In the genomic region with DNA sequence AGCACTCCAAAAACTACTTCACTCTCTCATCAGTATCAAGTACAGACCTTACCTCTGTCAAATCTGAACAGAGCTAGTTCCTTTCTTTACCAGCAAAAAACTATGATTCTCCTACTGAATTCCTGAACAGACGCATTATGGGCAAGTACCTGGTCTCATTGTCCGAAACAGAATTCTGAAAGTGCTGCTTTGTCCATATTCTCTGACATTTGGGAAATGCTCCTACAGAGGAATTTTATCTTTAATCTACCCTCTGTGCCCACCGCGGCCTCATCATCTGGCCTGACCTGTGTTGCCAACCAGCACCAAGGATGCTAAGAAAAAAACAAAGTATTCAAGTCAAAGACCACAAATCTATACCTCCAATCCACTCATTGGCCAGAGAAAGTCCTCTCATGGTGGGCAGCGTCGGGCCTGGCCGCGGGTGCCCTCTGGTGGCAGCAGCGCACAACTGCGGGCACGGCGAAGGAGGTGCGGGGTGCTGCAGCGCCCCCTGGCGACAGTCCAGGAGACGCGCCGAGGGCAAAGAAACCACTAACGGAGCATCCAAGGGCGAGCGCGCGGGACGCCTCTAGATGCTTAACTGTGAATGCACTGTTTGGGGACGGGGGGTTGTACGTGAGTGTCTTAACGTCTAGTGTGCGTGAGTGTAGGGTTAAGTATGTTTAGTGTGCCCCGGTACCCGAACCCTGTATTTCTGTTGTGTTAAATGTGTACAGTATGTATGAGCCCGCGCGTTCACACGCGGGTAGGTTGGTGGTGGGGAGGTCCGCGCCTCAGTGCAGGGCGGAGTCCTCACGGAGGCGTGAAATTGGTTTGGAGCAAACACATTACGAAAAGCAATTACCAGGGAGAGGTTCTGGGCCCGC, we compare ENCODE assay signal across 1 cellular context.
A peak's percentile ranks its signal among the peaks of the same experiment; 100 is the strongest.
TF ChIP-seq lines count a peak whose summit lies in the region.

No MANE protein-coding gene starts in this region.

TF ChIP-seq in K562, 482 proteins besides CTCF, POLR2A, EP300 and RAD21 (continued from another document and continues in another):
- TF ChIP-seq, protein P1, sequence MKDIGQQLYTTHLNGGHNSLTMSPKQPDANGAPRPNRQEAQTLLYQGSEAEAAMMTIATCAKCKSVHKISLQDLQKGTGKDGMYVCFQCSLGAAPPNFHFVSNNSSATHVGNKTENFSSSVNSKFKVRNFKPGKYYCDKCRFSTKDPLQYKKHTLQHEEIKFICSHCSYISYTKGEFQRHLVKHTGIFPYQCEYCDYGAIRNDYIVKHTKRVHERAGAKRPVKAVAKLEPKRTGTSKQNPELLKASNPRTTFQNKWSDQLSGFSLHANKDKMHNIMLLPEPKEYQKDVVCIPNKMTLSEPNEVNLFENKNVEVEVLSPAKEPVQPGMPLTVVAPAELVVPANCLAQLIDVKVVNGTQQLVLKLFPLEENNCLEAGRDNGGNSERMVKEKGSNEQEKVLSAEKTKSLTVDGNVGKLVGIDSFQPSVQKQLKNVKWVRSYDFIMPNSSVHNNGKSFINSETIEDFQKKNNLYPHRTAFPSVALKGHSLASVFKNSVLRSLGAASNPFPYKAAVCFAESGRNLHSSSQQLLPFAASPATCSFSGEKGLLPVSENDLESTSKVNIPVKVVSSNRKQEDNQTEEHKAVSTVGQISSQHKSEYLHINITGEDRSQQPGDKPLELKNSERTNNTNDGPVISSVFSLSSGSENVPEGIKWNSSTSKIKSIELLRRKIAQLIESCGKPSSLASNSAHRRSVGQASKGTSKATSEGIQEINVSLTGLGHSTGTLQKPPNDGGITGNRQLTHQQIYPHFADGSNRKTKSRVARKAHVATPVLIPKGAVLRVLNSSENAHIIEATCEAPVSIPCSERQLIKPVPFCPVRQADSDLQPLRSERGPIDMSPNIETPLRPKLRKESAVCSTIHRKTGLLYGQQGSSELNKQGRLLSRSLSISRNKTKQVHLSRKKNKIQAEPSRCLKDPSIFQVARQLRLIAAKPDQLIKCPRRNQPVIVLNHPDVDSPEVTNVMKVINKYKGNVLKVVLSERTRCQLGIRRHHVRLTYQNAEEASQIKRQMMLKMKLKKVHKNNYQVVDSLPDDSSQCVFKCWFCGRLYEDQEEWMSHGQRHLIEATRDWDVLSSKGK (CRISPR knock-in tag; IDR thresholded peaks at IDR 0.05), result no peak
- TF ChIP-seq KDM2B (CRISPR knock-in tag; IDR thresholded peaks at IDR 0.05) (0 out of 2 replicates have a peak, but pooled peaks have one; percentile 69), ETV5 (CRISPR knock-in tag; IDR thresholded peaks at IDR 0.05; ENCODE audit: low read depth) (peak; percentile 70), NFATC3 (IDR thresholded peaks at IDR 0.05) (no peak), TEAD2 (tag; IDR thresholded peaks at IDR 0.05) (no peak), ZNF175 (CRISPR knock-in tag; IDR thresholded peaks at IDR 0.05; ENCODE audit: low read depth) (no peak), ZNF444 (CRISPR knock-in tag; IDR thresholded peaks at IDR 0.05) (no peak), NR2C2 (CRISPR knock-in tag; IDR thresholded peaks at IDR 0.05) (peak; percentile 27; the same call in 1 of the 2 replicates), NR2C2 (tag; IDR thresholded peaks at IDR 0.05) (no peak), IRF2 (CRISPR knock-in tag; IDR thresholded peaks at IDR 0.05) (no peak), NELFE (IDR thresholded peaks at IDR 0.05; ENCODE audit: insufficient read depth, insufficient read length) (no peak), RCOR1 (IDR thresholded peaks at IDR 0.05; ENCODE audit: borderline replicate concordance in 1 of 2, low read depth in 2 of 2, low read length in 2 of 2) (peak; percentile 67 to 92; a peak in 3 of 4 replicates), CTBP1 (IDR thresholded peaks at IDR 0.05; ENCODE audit: borderline replicate concordance) (peak; percentile 94; the same call in 1 of the 2 replicates), ETS2 (tag; IDR thresholded peaks at IDR 0.05; ENCODE audit: borderline replicate concordance, poor library complexity, severe bottlenecking) (no peak), TAF7 (tag; IDR thresholded peaks at IDR 0.05) (no peak), TAL1 (IDR thresholded peaks at IDR 0.05) (no peak), CBX8 (IDR thresholded peaks at IDR 0.05; ENCODE audit: borderline replicate concordance, extremely low read depth, low read depth, low read length, poor library complexity, severe bottlenecking) (no peak), PHB (CRISPR knock-in tag; IDR thresholded peaks at IDR 0.05) (no peak), C11orf30 (IDR thresholded peaks at IDR 0.05; ENCODE audit: low read depth) (no peak), MYC (IDR thresholded peaks at IDR 0.05; ENCODE audit: low read depth, low read length) (peak; percentile 67), MYC (CRISPR knock-in tag; IDR thresholded peaks at IDR 0.05; ENCODE audit: borderline replicate concordance, low read depth) (no peak)
- TF ChIP-seq, protein P2, sequence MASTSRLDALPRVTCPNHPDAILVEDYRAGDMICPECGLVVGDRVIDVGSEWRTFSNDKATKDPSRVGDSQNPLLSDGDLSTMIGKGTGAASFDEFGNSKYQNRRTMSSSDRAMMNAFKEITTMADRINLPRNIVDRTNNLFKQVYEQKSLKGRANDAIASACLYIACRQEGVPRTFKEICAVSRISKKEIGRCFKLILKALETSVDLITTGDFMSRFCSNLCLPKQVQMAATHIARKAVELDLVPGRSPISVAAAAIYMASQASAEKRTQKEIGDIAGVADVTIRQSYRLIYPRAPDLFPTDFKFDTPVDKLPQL (IDR thresholded peaks at IDR 0.05; ENCODE audit: extremely low read depth, insufficient read length), result no peak
- TF ChIP-seq, protein P3, sequence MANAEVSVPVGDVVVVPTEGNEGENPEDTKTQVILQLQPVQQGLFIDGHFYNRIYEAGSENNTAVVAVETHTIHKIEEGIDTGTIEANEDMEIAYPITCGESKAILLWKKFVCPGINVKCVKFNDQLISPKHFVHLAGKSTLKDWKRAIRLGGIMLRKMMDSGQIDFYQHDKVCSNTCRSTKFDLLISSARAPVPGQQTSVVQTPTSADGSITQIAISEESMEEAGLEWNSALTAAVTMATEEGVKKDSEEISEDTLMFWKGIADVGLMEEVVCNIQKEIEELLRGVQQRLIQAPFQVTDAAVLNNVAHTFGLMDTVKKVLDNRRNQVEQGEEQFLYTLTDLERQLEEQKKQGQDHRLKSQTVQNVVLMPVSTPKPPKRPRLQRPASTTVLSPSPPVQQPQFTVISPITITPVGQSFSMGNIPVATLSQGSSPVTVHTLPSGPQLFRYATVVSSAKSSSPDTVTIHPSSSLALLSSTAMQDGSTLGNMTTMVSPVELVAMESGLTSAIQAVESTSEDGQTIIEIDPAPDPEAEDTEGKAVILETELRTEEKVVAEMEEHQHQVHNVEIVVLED (CRISPR knock-in tag; IDR thresholded peaks at IDR 0.05), result 0 out of 2 replicates have a peak, but pooled peaks have one; percentile 17
- TF ChIP-seq, protein P4, sequence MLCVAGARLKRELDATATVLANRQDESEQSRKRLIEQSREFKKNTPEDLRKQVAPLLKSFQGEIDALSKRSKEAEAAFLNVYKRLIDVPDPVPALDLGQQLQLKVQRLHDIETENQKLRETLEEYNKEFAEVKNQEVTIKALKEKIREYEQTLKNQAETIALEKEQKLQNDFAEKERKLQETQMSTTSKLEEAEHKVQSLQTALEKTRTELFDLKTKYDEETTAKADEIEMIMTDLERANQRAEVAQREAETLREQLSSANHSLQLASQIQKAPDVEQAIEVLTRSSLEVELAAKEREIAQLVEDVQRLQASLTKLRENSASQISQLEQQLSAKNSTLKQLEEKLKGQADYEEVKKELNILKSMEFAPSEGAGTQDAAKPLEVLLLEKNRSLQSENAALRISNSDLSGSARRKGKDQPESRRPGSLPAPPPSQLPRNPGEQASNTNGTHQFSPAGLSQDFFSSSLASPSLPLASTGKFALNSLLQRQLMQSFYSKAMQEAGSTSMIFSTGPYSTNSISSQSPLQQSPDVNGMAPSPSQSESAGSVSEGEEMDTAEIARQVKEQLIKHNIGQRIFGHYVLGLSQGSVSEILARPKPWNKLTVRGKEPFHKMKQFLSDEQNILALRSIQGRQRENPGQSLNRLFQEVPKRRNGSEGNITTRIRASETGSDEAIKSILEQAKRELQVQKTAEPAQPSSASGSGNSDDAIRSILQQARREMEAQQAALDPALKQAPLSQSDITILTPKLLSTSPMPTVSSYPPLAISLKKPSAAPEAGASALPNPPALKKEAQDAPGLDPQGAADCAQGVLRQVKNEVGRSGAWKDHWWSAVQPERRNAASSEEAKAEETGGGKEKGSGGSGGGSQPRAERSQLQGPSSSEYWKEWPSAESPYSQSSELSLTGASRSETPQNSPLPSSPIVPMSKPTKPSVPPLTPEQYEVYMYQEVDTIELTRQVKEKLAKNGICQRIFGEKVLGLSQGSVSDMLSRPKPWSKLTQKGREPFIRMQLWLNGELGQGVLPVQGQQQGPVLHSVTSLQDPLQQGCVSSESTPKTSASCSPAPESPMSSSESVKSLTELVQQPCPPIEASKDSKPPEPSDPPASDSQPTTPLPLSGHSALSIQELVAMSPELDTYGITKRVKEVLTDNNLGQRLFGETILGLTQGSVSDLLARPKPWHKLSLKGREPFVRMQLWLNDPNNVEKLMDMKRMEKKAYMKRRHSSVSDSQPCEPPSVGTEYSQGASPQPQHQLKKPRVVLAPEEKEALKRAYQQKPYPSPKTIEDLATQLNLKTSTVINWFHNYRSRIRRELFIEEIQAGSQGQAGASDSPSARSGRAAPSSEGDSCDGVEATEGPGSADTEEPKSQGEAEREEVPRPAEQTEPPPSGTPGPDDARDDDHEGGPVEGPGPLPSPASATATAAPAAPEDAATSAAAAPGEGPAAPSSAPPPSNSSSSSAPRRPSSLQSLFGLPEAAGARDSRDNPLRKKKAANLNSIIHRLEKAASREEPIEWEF (CRISPR knock-in tag; IDR thresholded peaks at IDR 0.05), result no peak
- TF ChIP-seq, protein P5, sequence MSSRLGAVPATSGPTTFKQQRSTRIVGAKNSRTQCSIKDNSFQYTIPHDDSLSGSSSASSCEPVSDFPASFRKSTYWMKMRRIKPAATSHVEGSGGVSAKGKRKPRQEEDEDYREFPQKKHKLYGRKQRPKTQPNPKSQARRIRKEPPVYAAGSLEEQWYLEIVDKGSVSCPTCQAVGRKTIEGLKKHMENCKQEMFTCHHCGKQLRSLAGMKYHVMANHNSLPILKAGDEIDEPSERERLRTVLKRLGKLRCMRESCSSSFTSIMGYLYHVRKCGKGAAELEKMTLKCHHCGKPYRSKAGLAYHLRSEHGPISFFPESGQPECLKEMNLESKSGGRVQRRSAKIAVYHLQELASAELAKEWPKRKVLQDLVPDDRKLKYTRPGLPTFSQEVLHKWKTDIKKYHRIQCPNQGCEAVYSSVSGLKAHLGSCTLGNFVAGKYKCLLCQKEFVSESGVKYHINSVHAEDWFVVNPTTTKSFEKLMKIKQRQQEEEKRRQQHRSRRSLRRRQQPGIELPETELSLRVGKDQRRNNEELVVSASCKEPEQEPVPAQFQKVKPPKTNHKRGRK (tag; IDR thresholded peaks at IDR 0.05), result no peak
- TF ChIP-seq, protein P6, sequence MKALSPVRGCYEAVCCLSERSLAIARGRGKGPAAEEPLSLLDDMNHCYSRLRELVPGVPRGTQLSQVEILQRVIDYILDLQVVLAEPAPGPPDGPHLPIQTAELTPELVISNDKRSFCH (CRISPR knock-in tag; IDR thresholded peaks at IDR 0.05), result no peak
- TF ChIP-seq, protein P6 (tag; IDR thresholded peaks at IDR 0.05), result peak; percentile 68
- TF ChIP-seq, protein P7, sequence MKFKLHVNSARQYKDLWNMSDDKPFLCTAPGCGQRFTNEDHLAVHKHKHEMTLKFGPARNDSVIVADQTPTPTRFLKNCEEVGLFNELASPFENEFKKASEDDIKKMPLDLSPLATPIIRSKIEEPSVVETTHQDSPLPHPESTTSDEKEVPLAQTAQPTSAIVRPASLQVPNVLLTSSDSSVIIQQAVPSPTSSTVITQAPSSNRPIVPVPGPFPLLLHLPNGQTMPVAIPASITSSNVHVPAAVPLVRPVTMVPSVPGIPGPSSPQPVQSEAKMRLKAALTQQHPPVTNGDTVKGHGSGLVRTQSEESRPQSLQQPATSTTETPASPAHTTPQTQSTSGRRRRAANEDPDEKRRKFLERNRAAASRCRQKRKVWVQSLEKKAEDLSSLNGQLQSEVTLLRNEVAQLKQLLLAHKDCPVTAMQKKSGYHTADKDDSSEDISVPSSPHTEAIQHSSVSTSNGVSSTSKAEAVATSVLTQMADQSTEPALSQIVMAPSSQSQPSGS (CRISPR knock-in tag; IDR thresholded peaks at IDR 0.05), result no peak
- TF ChIP-seq, protein P8, sequence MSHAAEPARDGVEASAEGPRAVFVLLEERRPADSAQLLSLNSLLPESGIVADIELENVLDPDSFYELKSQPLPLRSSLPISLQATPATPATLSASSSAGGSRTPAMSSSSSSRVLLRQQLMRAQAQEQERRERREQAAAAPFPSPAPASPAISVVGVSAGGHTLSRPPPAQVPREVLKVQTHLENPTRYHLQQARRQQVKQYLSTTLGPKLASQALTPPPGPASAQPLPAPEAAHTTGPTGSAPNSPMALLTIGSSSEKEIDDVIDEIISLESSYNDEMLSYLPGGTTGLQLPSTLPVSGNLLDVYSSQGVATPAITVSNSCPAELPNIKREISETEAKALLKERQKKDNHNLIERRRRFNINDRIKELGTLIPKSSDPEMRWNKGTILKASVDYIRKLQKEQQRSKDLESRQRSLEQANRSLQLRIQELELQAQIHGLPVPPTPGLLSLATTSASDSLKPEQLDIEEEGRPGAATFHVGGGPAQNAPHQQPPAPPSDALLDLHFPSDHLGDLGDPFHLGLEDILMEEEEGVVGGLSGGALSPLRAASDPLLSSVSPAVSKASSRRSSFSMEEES (CRISPR knock-in tag; IDR thresholded peaks at IDR 0.05), result no peak
- TF ChIP-seq, protein P9, sequence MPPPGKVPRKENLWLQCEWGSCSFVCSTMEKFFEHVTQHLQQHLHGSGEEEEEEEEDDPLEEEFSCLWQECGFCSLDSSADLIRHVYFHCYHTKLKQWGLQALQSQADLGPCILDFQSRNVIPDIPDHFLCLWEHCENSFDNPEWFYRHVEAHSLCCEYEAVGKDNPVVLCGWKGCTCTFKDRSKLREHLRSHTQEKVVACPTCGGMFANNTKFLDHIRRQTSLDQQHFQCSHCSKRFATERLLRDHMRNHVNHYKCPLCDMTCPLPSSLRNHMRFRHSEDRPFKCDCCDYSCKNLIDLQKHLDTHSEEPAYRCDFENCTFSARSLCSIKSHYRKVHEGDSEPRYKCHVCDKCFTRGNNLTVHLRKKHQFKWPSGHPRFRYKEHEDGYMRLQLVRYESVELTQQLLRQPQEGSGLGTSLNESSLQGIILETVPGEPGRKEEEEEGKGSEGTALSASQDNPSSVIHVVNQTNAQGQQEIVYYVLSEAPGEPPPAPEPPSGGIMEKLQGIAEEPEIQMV (tag; conservative IDR thresholded peaks at IDR 0.05; ENCODE audit: low read depth), result no peak
- TF ChIP-seq, protein P10, sequence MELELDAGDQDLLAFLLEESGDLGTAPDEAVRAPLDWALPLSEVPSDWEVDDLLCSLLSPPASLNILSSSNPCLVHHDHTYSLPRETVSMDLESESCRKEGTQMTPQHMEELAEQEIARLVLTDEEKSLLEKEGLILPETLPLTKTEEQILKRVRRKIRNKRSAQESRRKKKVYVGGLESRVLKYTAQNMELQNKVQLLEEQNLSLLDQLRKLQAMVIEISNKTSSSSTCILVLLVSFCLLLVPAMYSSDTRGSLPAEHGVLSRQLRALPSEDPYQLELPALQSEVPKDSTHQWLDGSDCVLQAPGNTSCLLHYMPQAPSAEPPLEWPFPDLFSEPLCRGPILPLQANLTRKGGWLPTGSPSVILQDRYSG (tag; conservative IDR thresholded peaks at IDR 0.05; ENCODE audit: low read depth), result no peak
